ENCODE assay signal across 17 cellular contexts in genomic region chr2:149744845-149745244, GRCh38.
A peak's percentile ranks its signal among the peaks of the same experiment; 100 is the strongest.
DNase-seq lines count a peak whose midpoint lies in the region; ATAC-seq, FAIRE-seq and TF ChIP-seq lines count a peak whose summit lies in the region.
"Had no signal": no experiment of that assay in that cellular context is flagged by ENCODE, and none has a peak within 500 bp of the region (broad histone marks: within the 10 kb centered on the region; RNA-seq: fewer than 3 reads in every experiment).

No MANE protein-coding gene starts in this region.

- H3K4me1 ChIP-seq in HepG2 (ENCODE audit: insufficient read depth, low read length) (no peaks in the 10 kb centered on the region), vagina (no peaks in the 10 kb centered on the region), spleen (no peaks in the 10 kb centered on the region)

- 36% methylated on average over 5 of the region's 5 CpGs for WGBS in HepG2 (ENCODE audit: low lambda C conversion rate)
- WGBS in spleen, 5 donors, result 49 to 76% (median 64%) methylated on average over 5 of the region's 5 CpGs

- POLR2A ChIA-PET in HepG2 (lab: Yijun Ruan, JAX), result no interaction called here

- no peak overlapping the region for H3K27ac Mint-ChIP-seq in T-helper 17 cell
- H3K27ac Mint-ChIP-seq: activated naive CD8-positive, alpha-beta T cell treated with anti-CD3 and anti-CD28 coated beads, Interleukin-2, amount 10 ng/mL, durations not matched to agents 7 days and 5 days had no signal

- CTCF ChIA-PET in HepG2 (lab: Yijun Ruan, JAX; ENCODE audit: low intra/inter-chr PET ratio, low total read pairs), result no interaction called here

- H3K4me3 ChIP-seq in choroid plexus epithelial cell (ENCODE audit: low read depth, low read length) (no peak overlapping the region), HepG2 (replicated peaks in 1 of 3; ENCODE audit: insufficient read depth in 1 of 3, low read depth in 2 of 3, low read length in 3 of 3) (no peak overlapping the region), vagina (no peak overlapping the region), spleen (no peak overlapping the region)
- H3K4me3 ChIP-seq: pancreas had no signal

- H3K36me3 Mint-ChIP-seq in T-helper 17 cell (ENCODE audit: low read depth), result no peaks in the 10 kb centered on the region
- H3K36me3 Mint-ChIP-seq: activated naive CD8-positive, alpha-beta T cell treated with anti-CD3 and anti-CD28 coated beads, Interleukin-2, amount 10 ng/mL, durations not matched to agents 7 days and 5 days had no signal

- H3K9me3 ChIP-seq in HepG2 (ENCODE audit: low read length) (no peaks in the 10 kb centered on the region), vagina (no peaks in the 10 kb centered on the region), spleen (no peaks in the 10 kb centered on the region), T-helper 17 cell (ENCODE audit: control insufficient read depth, low read length, poor library complexity, severe bottlenecking) (peaks cover 4% of the 10 kb centered on the region)
- H3K9me3 ChIP-seq: pancreas had no signal

- H3K27me3 Mint-ChIP-seq in T-helper 17 cell, result peaks cover 7% of the 10 kb centered on the region
- H3K27me3 Mint-ChIP-seq: activated naive CD8-positive, alpha-beta T cell treated with anti-CD3 and anti-CD28 coated beads, Interleukin-2, amount 10 ng/mL, durations not matched to agents 7 days and 5 days had no signal

- no peak overlapping the region for H3K27ac ChIP-seq in HepG2 (ENCODE audit: extremely low read length, insufficient read depth, low read length)
- H3K27ac ChIP-seq in vagina, result no peak overlapping the region
- peak overlapping the region in 1 of 8 donors; percentile 2 for H3K27ac ChIP-seq in spleen

- H2AFZ ChIP-seq in HepG2 (ENCODE audit: low read length), result no peak overlapping the region

- H3K4me2 ChIP-seq in HepG2 (ENCODE audit: low read depth, low read length), result no peak overlapping the region

- no peak overlapping the region for H3K9ac ChIP-seq in HepG2 (ENCODE audit: insufficient read depth, low read depth, low read length)

- H3K27me3 ChIP-seq in HepG2 (ENCODE audit: control insufficient read depth in 1 of 2, insufficient read depth in 2 of 2, low read length in 2 of 2), result no peaks in the 10 kb centered on the region
- no peaks in the 10 kb centered on the region for H3K27me3 ChIP-seq in vagina
- no peaks in the 10 kb centered on the region for H3K27me3 ChIP-seq in spleen (replicated peaks in 1 of 7)
- H3K27me3 ChIP-seq: pancreas had no signal

- TF ChIP-seq POLR2A in HepG2 (IDR thresholded peaks at IDR 0.05; ENCODE audit: insufficient read depth in 1 of 2, low read depth in 2 of 2, low read length in 2 of 2) (no peak), vagina (IDR thresholded peaks at IDR 0.05) (no peak), spleen (IDR thresholded peaks at IDR 0.05) (no peak)

- H3K36me3 ChIP-seq in HepG2 (replicated peaks in 1 of 2; ENCODE audit: control insufficient read depth in 1 of 2, insufficient read depth in 2 of 2, low read length in 2 of 2), result no peaks in the 10 kb centered on the region
- H3K36me3 ChIP-seq in vagina, result no peaks in the 10 kb centered on the region
- H3K36me3 ChIP-seq in spleen, result no peaks in the 10 kb centered on the region
- H3K36me3 ChIP-seq: pancreas had no signal

- H3K4me3 Mint-ChIP-seq in T-helper 17 cell, result no peak overlapping the region
- H3K4me3 Mint-ChIP-seq: activated naive CD8-positive, alpha-beta T cell treated with anti-CD3 and anti-CD28 coated beads, Interleukin-2, amount 10 ng/mL, durations not matched to agents 7 days and 5 days had no signal

- TF ChIP-seq EP300 in HepG2 (IDR thresholded peaks at IDR 0.05; ENCODE audit: low read depth in 2 of 2, low read length in 2 of 2), result no peak
- no peak for TF ChIP-seq EP300 in HepG2 (CRISPR knock-in tag; IDR thresholded peaks at IDR 0.05; ENCODE audit: borderline replicate concordance)

- in situ Hi-C loops in HepG2 (cut with HindIII; ENCODE audit: extremely low pct_ligation_motif_present, low pct_unique_long_range_greater_than_20kb), result no loop called here

- DNase-seq in AG20443 (ENCODE audit: low spot score) (peak; percentile 31), OCI-M1 (lab: John Stamatoyannopoulos, UW) (peak; percentile 3), choroid plexus epithelial cell (ENCODE audit: low read depth) (peak; percentile 64), HepG2 (ENCODE audit: low spot score) (no peak), vagina (ENCODE audit: extremely low spot score in 2 of 2) (no peak), spleen (no peak), T-helper 17 cell (no peak)
- DNase-seq: activated CD4-positive, alpha-beta T cell treated with anti-CD3 and anti-CD28 coated beads, Interleukin-2, amount 50 U/mL, for 48 hours; activated naive CD8-positive, alpha-beta T cell treated with anti-CD3 and anti-CD28 coated beads, Interleukin-2, amount 10 ng/mL, durations not matched to agents 7 days and 5 days; activated T-cell treated with anti-CD3 and anti-CD28 coated beads, Interleukin-2, amount 50 U/mL, for 48 hours; hippocampal formation; Kasumi-1; left colon; NCI-H146; pancreas had no signal

- no TSS peak for BruUV-seq in HepG2 (replicated peaks; lab: Mats Ljungman, UMichigan)

- H3K4me1 Mint-ChIP-seq in T-helper 17 cell, result no peaks in the 10 kb centered on the region
- H3K4me1 Mint-ChIP-seq: activated naive CD8-positive, alpha-beta T cell treated with anti-CD3 and anti-CD28 coated beads, Interleukin-2, amount 10 ng/mL, durations not matched to agents 7 days and 5 days had no signal

- FAIRE-seq in HepG2 (lab: Jason Lieb, UNC), result no peak
- FAIRE-seq: pancreas, urothelium cell line had no signal

- no peak for TF ChIP-seq CTCF in choroid plexus epithelial cell (conservative IDR thresholded peaks at IDR 0.05; ENCODE audit: low read depth, low read length)
- TF ChIP-seq CTCF in HepG2 (CRISPR knock-in tag; IDR thresholded peaks at IDR 0.05), result no peak
- TF ChIP-seq CTCF in vagina (IDR thresholded peaks at IDR 0.05), result no peak
- no peak for TF ChIP-seq CTCF in spleen (IDR thresholded peaks at IDR 0.05 in 8 of 11, conservative IDR thresholded peaks at IDR 0.05 in 3 of 11)

- intact Hi-C loops in HepG2 (cut with micrococcal nuclease; ENCODE audit: unreplicated experiment), result no loop called here
- intact Hi-C loops in vagina (cut with DNase I), result no loop called here
- intact Hi-C loops in spleen (cut with DNase I; ENCODE audit: low total_unique reads), result no loop called here

- TF ChIP-seq RAD21 in HepG2 (CRISPR knock-in tag; IDR thresholded peaks at IDR 0.05), result no peak

- H4K20me1 ChIP-seq in HepG2 (ENCODE audit: insufficient read depth, low read length), result no peaks in the 10 kb centered on the region

- ATAC-seq in HepG2 (no peak), T-helper 17 cell (no peak), HG03432 (IDR thresholded peaks at IDR 0.05; ENCODE audit: unreplicated experiment) (no peak)
- ATAC-seq: left colon had no signal

- no peaks in the 10 kb centered on the region for H3K79me2 ChIP-seq in HepG2 (ENCODE audit: insufficient read depth, low read length)

TF ChIP-seq in HepG2, 621 proteins besides CTCF, POLR2A, EP300 and RAD21:
- no peak for TF ChIP-seq ZNF101 (CRISPR knock-in tag; IDR thresholded peaks at IDR 0.05; ENCODE audit: borderline replicate concordance, low read depth)
- TF ChIP-seq NFE2L2 (IDR thresholded peaks at IDR 0.05; ENCODE audit: low read length), result peak; percentile 61; the same call in 1 of the 2 replicates
- TF ChIP-seq NFE2 (CRISPR knock-in tag; IDR thresholded peaks at IDR 0.05), result peak; percentile 25; the same call in 1 of the 2 replicates

Comparison
In these comparisons a context has a peak if more than half of its experiments do, and no peak if none do; other contexts are left out.
1. DNase-seq: peak in AG20443 (single experiment), OCI-M1 (single experiment) and choroid plexus epithelial cell (single experiment); none in HepG2 (single experiment), vagina (0 of 2), spleen (single experiment) and T-helper 17 cell (0 of 3).